ENCODE assay signal across 1 cellular context in genomic region chr2:149221898-149222297, GRCh38.
TF ChIP-seq lines count a peak whose summit lies in the region.

No MANE protein-coding gene starts in this region.

TF ChIP-seq in H1, 55 proteins besides CTCF, POLR2A, EP300 and RAD21:
- no peak for TF ChIP-seq GTF2F1 (IDR thresholded peaks at IDR 0.05; ENCODE audit: borderline replicate concordance, low read depth, low read length)
- no peak for TF ChIP-seq ZNF274 (IDR thresholded peaks at IDR 0.05; ENCODE audit: borderline replicate concordance, extremely low read depth, low read length)
- no peak for TF ChIP-seq CTBP2 (IDR thresholded peaks at IDR 0.05; ENCODE audit: borderline replicate concordance, insufficient read depth, insufficient read length, low read length)
- no peak for TF ChIP-seq POU5F1 (IDR thresholded peaks at IDR 0.05; ENCODE audit: low read depth, low read length)
- no peak for TF ChIP-seq SP1 (IDR thresholded peaks at IDR 0.05; ENCODE audit: low read depth, low read length)
- no peak for TF ChIP-seq GABPA (IDR thresholded peaks at IDR 0.05; ENCODE audit: borderline replicate concordance, insufficient read depth, low read length)
- TF ChIP-seq ATF2 (IDR thresholded peaks at IDR 0.05; ENCODE audit: low read length): no peak
- no peak for TF ChIP-seq JUN (IDR thresholded peaks at IDR 0.05; ENCODE audit: low read depth, low read length)
- TF ChIP-seq SUZ12 (IDR thresholded peaks at IDR 0.05; ENCODE audit: low read length): no peak
- no peak for TF ChIP-seq POLR2AphosphoS5 (IDR thresholded peaks at IDR 0.05; ENCODE audit: low read depth, low read length)
- no peak for TF ChIP-seq RXRA (IDR thresholded peaks at IDR 0.05; ENCODE audit: insufficient read depth, low read depth, low read length)
- TF ChIP-seq RFX5 (IDR thresholded peaks at IDR 0.05; ENCODE audit: borderline replicate concordance, low read depth, low read length): no peak
- no peak for TF ChIP-seq ATF3 (IDR thresholded peaks at IDR 0.05; ENCODE audit: insufficient read depth, low read depth, low read length)
- no peak for TF ChIP-seq TEAD4 (IDR thresholded peaks at IDR 0.05; ENCODE audit: low read depth, low read length)
- no peak for TF ChIP-seq CEBPB (IDR thresholded peaks at IDR 0.05; ENCODE audit: low read depth, low read length)
- no peak for TF ChIP-seq RNF2 (IDR thresholded peaks at IDR 0.05; ENCODE audit: borderline replicate concordance, low read depth, low read length, missing control alignments, poor library complexity, severe bottlenecking)
